ENCODE assay signal across 24 cellular contexts in genomic region chr11:16840951-16841350, GRCh38.
"Had no signal": no experiment of that assay in that cellular context is flagged by ENCODE, and none has a peak within 500 bp of the region (broad histone marks: within the 10 kb centered on the region; RNA-seq: fewer than 3 reads in every experiment).

No MANE protein-coding gene starts in this region.

- DNase-seq: cerebellar nuclear complex; effector memory CD8-positive, alpha-beta T cell; esophagus squamous epithelium; foreskin fibroblast; head of caudate nucleus; mammary epithelial cell; retina; spleen; stimulated activated CD4-positive, alpha-beta T cell treated with anti-CD3 and anti-CD28 coated beads, Interleukin-15, amount 100 ng/mL, for 24 hours; stimulated activated CD4-positive, alpha-beta T cell treated with anti-CD3 and anti-CD28 coated beads, Interleukin-1b, Interleukin-23, amount 100 ng/mL, for 48 hours; stimulated activated CD4-positive, alpha-beta T cell treated with anti-CD3 and anti-CD28 coated beads, Interleukin-4, amount 100 ng/mL, for 4 hours; stimulated activated naive CD4-positive, alpha-beta T cell; stomach; substantia nigra; trophoblast cell had no signal

- H3K9ac ChIP-seq: parathyroid adenoma had no signal

- H3K27ac ChIP-seq: epithelial cell of prostate, esophagus squamous epithelium, gastroesophageal sphincter, hepatocyte, parathyroid adenoma, prostate gland, spleen, stomach, thoracic aorta had no signal

- H3K27me3 ChIP-seq: esophagus squamous epithelium, gastroesophageal sphincter, hepatocyte, spleen, stomach had no signal

- H3K4me1 ChIP-seq: esophagus squamous epithelium, gastroesophageal sphincter, parathyroid adenoma, prostate gland, spleen, stomach had no signal

- H2AFZ ChIP-seq: hepatocyte, parathyroid adenoma had no signal

- H3K4me3 ChIP-seq: esophagus squamous epithelium, gastroesophageal sphincter, hepatocyte, prostate gland, spleen, stomach, thoracic aorta had no signal

- H3K4me2 ChIP-seq: hepatocyte had no signal

- H3K36me3 ChIP-seq: prostate gland, spleen, thoracic aorta had no signal

- H3K9me3 ChIP-seq: esophagus squamous epithelium, gastroesophageal sphincter, prostate gland, spleen, stomach, thoracic aorta had no signal

- ATAC-seq: effector memory CD8-positive, alpha-beta T cell; gastroesophageal sphincter; left lobe of liver; natural killer cell treated with Interleukin-12 subunit alpha and Interleukin-12 subunit beta and Interleukin-15 and Interleukin-18, amount 100 ng/mL, for 72 hours; sciatic nerve had no signal
